ENCODE assay signal across 21 cellular contexts in the genomic region with DNA sequence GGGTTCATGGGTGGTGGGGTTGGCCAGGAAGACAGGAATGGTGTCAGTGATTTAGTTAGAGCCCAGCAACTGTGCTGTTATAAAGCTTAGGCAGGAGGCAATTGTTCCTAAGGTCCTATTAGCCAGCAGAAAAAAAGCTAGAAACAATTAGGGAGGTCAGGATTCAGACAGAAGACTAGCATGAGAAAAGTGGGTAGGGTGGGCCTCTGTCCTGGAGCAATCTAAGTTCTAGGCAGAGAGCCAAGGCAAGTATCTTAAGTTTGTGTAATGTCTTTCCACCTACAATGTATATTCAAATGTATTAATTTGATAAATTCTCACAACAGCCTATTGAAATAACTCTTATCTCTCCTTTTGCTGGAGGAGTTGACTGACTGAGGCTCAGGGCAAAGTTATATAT. TPM values are rescaled to one million over a fixed set of nuclear protein-coding genes. Genes with fewer than 3 reads are reported as not detected.
DNase-seq lines count a peak whose midpoint lies in the region; ATAC-seq and TF ChIP-seq lines count a peak whose summit lies in the region.
"Had no signal": no experiment of that assay in that cellular context is flagged by ENCODE, and none has a peak within 500 bp of the region (broad histone marks: within the 10 kb centered on the region; RNA-seq: fewer than 3 reads in every experiment).

No MANE protein-coding gene starts in this region.

- H3K79me1 ChIP-seq in IMR-90 (ENCODE audit: low read depth in 1 of 2, low read length in 2 of 2), result no peaks in the 10 kb centered on the region

- H3K36me3 Mint-ChIP-seq in nephron progenitor cell (ENCODE audit: low read depth), result no peaks in the 10 kb centered on the region

- BruUV-seq in IMR-90 (replicated peaks; lab: Mats Ljungman, UMichigan), result no TSS peak

- H2BK15ac ChIP-seq in IMR-90 (ENCODE audit: low read depth, low read length), result no peak overlapping the region; the same call in 2 of the 3 replicates

- no peak overlapping the region for H3K14ac ChIP-seq in IMR-90 (replicated peaks; ENCODE audit: low read depth, low read length)

- H3K4me3 ChIP-seq in IMR-90 (ENCODE audit: insufficient read depth, low read depth, low read length) (no peak overlapping the region), choroid plexus epithelial cell (ENCODE audit: low read depth, low read length) (no peak overlapping the region), upper lobe of right lung (no peak overlapping the region)

- H2AFZ ChIP-seq in IMR-90 (replicated peaks; ENCODE audit: low read length, poor library complexity), result no peak overlapping the region

- no peak for TF ChIP-seq CTCF in IMR-90 (conservative IDR thresholded peaks at IDR 0.05; ENCODE audit: low read depth, low read length)
- no peak for TF ChIP-seq CTCF in choroid plexus epithelial cell (conservative IDR thresholded peaks at IDR 0.05; ENCODE audit: low read depth, low read length)
- no peak for TF ChIP-seq CTCF in nephron progenitor cell (IDR thresholded peaks at IDR 0.05)
- TF ChIP-seq CTCF in upper lobe of right lung (IDR thresholded peaks at IDR 0.05), result no peak

- no peak for TF ChIP-seq RAD21 in IMR-90 (IDR thresholded peaks at IDR 0.05; ENCODE audit: low read length)

- ATAC-seq in IMR-90 (ENCODE audit: low read depth), result no peak
- no peak for ATAC-seq in upper lobe of right lung
- ATAC-seq in stimulated activated naive CD8-positive, alpha-beta T cell treated with anti-CD3 and anti-CD28 coated beads, Interleukin-15, amount 100 ng/mL, for 72 hours, result no peak
- no peak for ATAC-seq in activated CD4-positive, CD25-positive, alpha-beta regulatory T cell treated with anti-CD3 and anti-CD28 coated beads, Interleukin-2, amount 50 U/mL, for 24 hours
- ATAC-seq: Panc1 had no signal

- peaks cover 8% of the 10 kb centered on the region for H3K27me3 Mint-ChIP-seq in nephron progenitor cell (ENCODE audit: low read depth, poor library complexity)
- no peaks in the 10 kb centered on the region for H3K27me3 Mint-ChIP-seq in stimulated activated naive CD8-positive, alpha-beta T cell treated with anti-CD3 and anti-CD28 coated beads, Interleukin-15, amount 100 ng/mL, for 72 hours

- CTCF ChIA-PET in IMR-90 (lab: Yijun Ruan, JAX), result interaction anchor here (0.6 to 0.8 kb wide), 3 partner anchors 15 to 495 kb away, joined by 3 to 5 read pairs (median 3); no protein-coding TSS in a partner anchor

- H3K4me2 ChIP-seq in IMR-90 (ENCODE audit: low read depth, low read length), result no peak overlapping the region

- no peak overlapping the region; the same call in 1 of the 2 replicates for H4K5ac ChIP-seq in IMR-90 (ENCODE audit: low read depth, low read length)

- no peak overlapping the region for H2AK5ac ChIP-seq in IMR-90 (ENCODE audit: low read depth, low read length)

- no peak overlapping the region for H3K18ac ChIP-seq in IMR-90 (ENCODE audit: low read depth, low read length)

- H3K9me3 Mint-ChIP-seq in nephron progenitor cell, result no peaks in the 10 kb centered on the region
- H3K9me3 Mint-ChIP-seq in stimulated activated naive CD8-positive, alpha-beta T cell treated with anti-CD3 and anti-CD28 coated beads, Interleukin-15, amount 100 ng/mL, for 72 hours, result no peaks in the 10 kb centered on the region

- no peak overlapping the region for H3K56ac ChIP-seq in IMR-90 (ENCODE audit: extremely low read depth, insufficient read depth, low read length)

- in situ Hi-C loops in IMR-90 (cut with MboI; ENCODE audit: low sequenced_read_pairs), result no loop called here

- intact Hi-C loops in IMR-90 (cut with micrococcal nuclease) (no loop called here), upper lobe of right lung (cut with DNase I) (no loop called here)

- H3K9me3 ChIP-seq in IMR-90 (ENCODE audit: control insufficient read depth, insufficient read depth, low read length), result no peaks in the 10 kb centered on the region
- no peaks in the 10 kb centered on the region for H3K9me3 ChIP-seq in upper lobe of right lung

- H3K36me3 ChIP-seq in IMR-90 (ENCODE audit: control insufficient read depth, insufficient read depth, low read length), result no peaks in the 10 kb centered on the region
- H3K36me3 ChIP-seq in upper lobe of right lung, result no peaks in the 10 kb centered on the region

- no peak overlapping the region for H2BK5ac ChIP-seq in IMR-90 (ENCODE audit: low read depth, low read length, poor library complexity, severe bottlenecking)

- H3K27ac ChIP-seq in IMR-90 (ENCODE audit: insufficient read depth, low read length) (no peak overlapping the region), upper lobe of right lung (no peak overlapping the region)
- H3K27ac ChIP-seq: C4-2B, RWPE1 had no signal

- no peaks in the 10 kb centered on the region for H3K27me3 ChIP-seq in IMR-90 (ENCODE audit: control insufficient read depth, insufficient read depth, low read length)
- H3K27me3 ChIP-seq in upper lobe of right lung, result no peaks in the 10 kb centered on the region

- no peak overlapping the region; a peak in 1 of 4 replicates for H4K8ac ChIP-seq in IMR-90 (ENCODE audit: low read depth in 2 of 2, low read length in 2 of 2)

- no peak for TF ChIP-seq POLR2A in IMR-90 (IDR thresholded peaks at IDR 0.05; ENCODE audit: low read depth, low read length)

- dilution Hi-C loops in IMR-90 (cut with HindIII; ENCODE audit: low sequenced_read_pairs, unreplicated experiment), result no loop called here

- H3K9ac ChIP-seq in IMR-90 (ENCODE audit: low read depth, low read length), result no peak overlapping the region

- POLR2A ChIA-PET in IMR-90 (lab: Charles Lee; ENCODE audit: unreplicated experiment), result no interaction called here

- no peak overlapping the region for H3K4me3 Mint-ChIP-seq in nephron progenitor cell
- H3K4me3 Mint-ChIP-seq in stimulated activated naive CD8-positive, alpha-beta T cell treated with anti-CD3 and anti-CD28 coated beads, Interleukin-15, amount 100 ng/mL, for 72 hours, result no peak overlapping the region
- H3K4me3 Mint-ChIP-seq: B cell had no signal

- no peaks in the 10 kb centered on the region for H3K4me1 ChIP-seq in IMR-90 (ENCODE audit: control insufficient read depth, insufficient read depth, low read length)
- peaks cover 5% of the 10 kb centered on the region for H3K4me1 ChIP-seq in upper lobe of right lung

- no peak overlapping the region for H3K4ac ChIP-seq in IMR-90 (ENCODE audit: low read depth, low read length)

- H3K4me1 Mint-ChIP-seq in nephron progenitor cell, result peaks cover 6% of the 10 kb centered on the region
- no peaks in the 10 kb centered on the region for H3K4me1 Mint-ChIP-seq in stimulated activated naive CD8-positive, alpha-beta T cell treated with anti-CD3 and anti-CD28 coated beads, Interleukin-15, amount 100 ng/mL, for 72 hours
- H3K4me1 Mint-ChIP-seq: B cell had no signal

- H2AK9ac ChIP-seq in IMR-90 (replicated peaks; ENCODE audit: low read depth, low read length, poor library complexity), result no peak overlapping the region

- peak overlapping the region; percentile 96 for H3K27ac Mint-ChIP-seq in nephron progenitor cell
- H3K27ac Mint-ChIP-seq in stimulated activated naive CD8-positive, alpha-beta T cell treated with anti-CD3 and anti-CD28 coated beads, Interleukin-15, amount 100 ng/mL, for 72 hours, result peak overlapping the region in 1 of 2 donors; percentile 8
- H3K27ac Mint-ChIP-seq: B cell had no signal

- no peaks in the 10 kb centered on the region for H3K9me1 ChIP-seq in IMR-90 (ENCODE audit: insufficient read depth, low read length)

- H3K23ac ChIP-seq in IMR-90 (ENCODE audit: low read depth, low read length), result no peak overlapping the region

- H2BK120ac ChIP-seq in IMR-90 (ENCODE audit: low read depth, low read length), result peak overlapping the region; percentile 5; the same call in 1 of the 2 replicates

- no peak overlapping the region for H2BK20ac ChIP-seq in IMR-90 (ENCODE audit: low read depth, low read length)

- H4K91ac ChIP-seq in IMR-90 (ENCODE audit: insufficient read depth, low read depth, low read length), result no peak overlapping the region

- no peak for DNase-seq in IMR-90
- DNase-seq in choroid plexus epithelial cell (ENCODE audit: low read depth), result peak; percentile 32
- no peak for DNase-seq in nephron progenitor cell
- no peak for DNase-seq in upper lobe of right lung
- DNase-seq in stimulated activated naive CD8-positive, alpha-beta T cell treated with anti-CD3 and anti-CD28 coated beads, Interleukin-15, amount 100 ng/mL, for 72 hours, result no peak
- no peak for DNase-seq in NK-92 treated with Interleukin-12 subunit alpha and Interleukin-12 subunit beta, amount 100 ng/mL, for 24 hours (lab: John Stamatoyannopoulos, UW)
- DNase-seq: Calu3, DMS79 treated with DMSO at 0.1 percent for 48 hours, GF-D8, KBM-7, NCI-H1105 treated with DMSO at 0.1 percent for 48 hours, NCI-H146, NCI-H1930, NCI-H2107, NCI-H526 treated with DMSO at 0.1 percent for 48 hours, SHP77 had no signal

- no peaks in the 10 kb centered on the region for H4K20me1 ChIP-seq in IMR-90 (ENCODE audit: insufficient read depth, low read length)

TF ChIP-seq in IMR-90, 13 proteins besides CTCF, POLR2A, EP300 and RAD21:
- no peak for TF ChIP-seq SMC3 (IDR thresholded peaks at IDR 0.05; ENCODE audit: low read depth, low read length)

RNA-seq across cellular contexts. Expression of a gene that starts 6.1 kb away (rescaled TPM):
- total RNA-seq in IMR-90 (2012; rRNA removed) (35.8 and 53.3 TPM in 2 replicates), upper lobe of right lung (204 TPM)
- 79.3 and 85.2 TPM in 2 replicates for polyA plus RNA-seq in IMR-90 (2012; rRNA removed)
- 38.8 and 50.0 TPM in 2 replicates for polyA plus RNA-seq in IMR-90 (2012; cell fraction: cytosol; rRNA removed)
- polyA plus RNA-seq in IMR-90 (2012; cell fraction: nucleus; rRNA removed; ENCODE audit: low replicate concordance), result 60.3 and 312 TPM in 2 replicates
